Comparison of ENCODE assay signal across 8 cellular contexts in genomic region chr16:72787519-72788268, GRCh38.
DNase-seq lines count a peak whose midpoint lies in the region; ATAC-seq and TF ChIP-seq lines count a peak whose summit lies in the region.

No MANE protein-coding gene starts in this region.

- CTCF ChIA-PET in WTC11 (lab: Charles Lee) = interaction anchor here (0.6 to 2.6 kb wide), 5 partner anchors 19 to 181 kb away, joined by 3 to 19 read pairs (median 4); no protein-coding TSS in a partner anchor

- H3K27ac Mint-ChIP-seq in WTC11 = no peak overlapping the region

- no peaks in the 10 kb centered on the region for H3K36me3 Mint-ChIP-seq in WTC11

- no peaks in the 10 kb centered on the region for H3K27me3 ChIP-seq in kidney epithelial cell (ENCODE audit: control insufficient read depth, insufficient read depth, low read length)

- no peak for TF ChIP-seq CTCF in WTC11 (IDR thresholded peaks at IDR 0.05)
- no peak for TF ChIP-seq CTCF in kidney epithelial cell (IDR thresholded peaks at IDR 0.05; ENCODE audit: insufficient read depth, low read length, poor library complexity, severe bottlenecking)

- peaks cover 32% of the 10 kb centered on the region for H3K4me1 Mint-ChIP-seq in WTC11

- peak overlapping the region; percentile 36 for H3K4me3 ChIP-seq in kidney epithelial cell (ENCODE audit: low read depth, low read length)

- peaks cover 12% of the 10 kb centered on the region for H3K27me3 Mint-ChIP-seq in WTC11 (ENCODE audit: low read depth)

- DNase-seq in AML-193 (lab: John Stamatoyannopoulos, UW) = peak; percentile 91 to 96
- DNase-seq in WTC11 (ENCODE audit: low spot score) = peak; percentile 56
- peak; percentile 27 for DNase-seq in central memory CD4-positive, alpha-beta T cell
- DNase-seq in kidney epithelial cell (ENCODE audit: low read depth) = peak; percentile 69
- peak; percentile 29 to 56 (median 42) for DNase-seq in stimulated activated CD4-positive, alpha-beta T cell treated with anti-CD3 and anti-CD28 coated beads, Interleukin-1b, Interleukin-23, amount 100 ng/mL, for 24 hours (ENCODE audit: low read depth in 4 of 4, low spot score in 1 of 4)
- no peak for DNase-seq in cerebellar nuclear complex (lab: John Stamatoyannopoulos, UW)

- peaks cover 2% of the 10 kb centered on the region for H3K36me3 ChIP-seq in kidney epithelial cell (ENCODE audit: control insufficient read depth, insufficient read depth, low read length)

- ATAC-seq in GM19455 (IDR thresholded peaks at IDR 0.05; ENCODE audit: unreplicated experiment) (peak; percentile 87), HG03571 (IDR thresholded peaks at IDR 0.05; ENCODE audit: unreplicated experiment) (peak; percentile 78), WTC11 (peak; percentile 69)

- no peaks in the 10 kb centered on the region for H3K9me3 Mint-ChIP-seq in WTC11

- H3K4me3 Mint-ChIP-seq in WTC11 = peak overlapping the region; percentile 76

- POLR2A ChIA-PET in WTC11 (lab: Charles Lee) = interaction anchor here (0.6 kb wide), 1 partner anchor 120 kb away, joined by 3 read pairs; no protein-coding TSS in a partner anchor

TF ChIP-seq in WTC11, 78 proteins besides CTCF, POLR2A, EP300 and RAD21:
- TF ChIP-seq FOXP4 (CRISPR knock-in tag; IDR thresholded peaks at IDR 0.05) (no peak), AR (CRISPR knock-in tag; IDR thresholded peaks at IDR 0.05) (no peak), SOX15 (CRISPR knock-in tag; IDR thresholded peaks at IDR 0.05) (no peak), CREM (CRISPR knock-in tag; IDR thresholded peaks at IDR 0.05) (no peak), ZNF219 (CRISPR knock-in tag; IDR thresholded peaks at IDR 0.05; ENCODE audit: borderline replicate concordance) (no peak), TP53 (CRISPR knock-in tag; IDR thresholded peaks at IDR 0.05) (no peak), ZNF423 (CRISPR knock-in tag; IDR thresholded peaks at IDR 0.05) (no peak), ZNF671 (CRISPR knock-in tag; IDR thresholded peaks at IDR 0.05) (no peak)
- TF ChIP-seq, protein P1, sequence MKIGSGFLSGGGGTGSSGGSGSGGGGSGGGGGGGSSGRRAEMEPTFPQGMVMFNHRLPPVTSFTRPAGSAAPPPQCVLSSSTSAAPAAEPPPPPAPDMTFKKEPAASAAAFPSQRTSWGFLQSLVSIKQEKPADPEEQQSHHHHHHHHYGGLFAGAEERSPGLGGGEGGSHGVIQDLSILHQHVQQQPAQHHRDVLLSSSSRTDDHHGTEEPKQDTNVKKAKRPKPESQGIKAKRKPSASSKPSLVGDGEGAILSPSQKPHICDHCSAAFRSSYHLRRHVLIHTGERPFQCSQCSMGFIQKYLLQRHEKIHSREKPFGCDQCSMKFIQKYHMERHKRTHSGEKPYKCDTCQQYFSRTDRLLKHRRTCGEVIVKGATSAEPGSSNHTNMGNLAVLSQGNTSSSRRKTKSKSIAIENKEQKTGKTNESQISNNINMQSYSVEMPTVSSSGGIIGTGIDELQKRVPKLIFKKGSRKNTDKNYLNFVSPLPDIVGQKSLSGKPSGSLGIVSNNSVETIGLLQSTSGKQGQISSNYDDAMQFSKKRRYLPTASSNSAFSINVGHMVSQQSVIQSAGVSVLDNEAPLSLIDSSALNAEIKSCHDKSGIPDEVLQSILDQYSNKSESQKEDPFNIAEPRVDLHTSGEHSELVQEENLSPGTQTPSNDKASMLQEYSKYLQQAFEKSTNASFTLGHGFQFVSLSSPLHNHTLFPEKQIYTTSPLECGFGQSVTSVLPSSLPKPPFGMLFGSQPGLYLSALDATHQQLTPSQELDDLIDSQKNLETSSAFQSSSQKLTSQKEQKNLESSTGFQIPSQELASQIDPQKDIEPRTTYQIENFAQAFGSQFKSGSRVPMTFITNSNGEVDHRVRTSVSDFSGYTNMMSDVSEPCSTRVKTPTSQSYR (CRISPR knock-in tag; IDR thresholded peaks at IDR 0.05) = no peak
- TF ChIP-seq, protein P2, sequence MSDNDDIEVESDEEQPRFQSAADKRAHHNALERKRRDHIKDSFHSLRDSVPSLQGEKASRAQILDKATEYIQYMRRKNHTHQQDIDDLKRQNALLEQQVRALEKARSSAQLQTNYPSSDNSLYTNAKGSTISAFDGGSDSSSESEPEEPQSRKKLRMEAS (CRISPR knock-in tag; IDR thresholded peaks at IDR 0.05) = no peak
- TF ChIP-seq, protein P3, sequence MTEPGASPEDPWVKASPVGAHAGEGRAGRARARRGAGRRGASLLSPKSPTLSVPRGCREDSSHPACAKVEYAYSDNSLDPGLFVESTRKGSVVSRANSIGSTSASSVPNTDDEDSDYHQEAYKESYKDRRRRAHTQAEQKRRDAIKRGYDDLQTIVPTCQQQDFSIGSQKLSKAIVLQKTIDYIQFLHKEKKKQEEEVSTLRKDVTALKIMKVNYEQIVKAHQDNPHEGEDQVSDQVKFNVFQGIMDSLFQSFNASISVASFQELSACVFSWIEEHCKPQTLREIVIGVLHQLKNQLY (CRISPR knock-in tag; IDR thresholded peaks at IDR 0.05) = no peak
TF ChIP-seq in WTC11: peak in this region for 0.

Comparison
In these comparisons a context has a peak if more than half of its experiments do, and no peak if none do; other contexts are left out.
1. DNase-seq: peak in AML-193 (2 of 2), WTC11 (single experiment), central memory CD4-positive, alpha-beta T cell (single experiment), kidney epithelial cell (single experiment) and stimulated activated CD4-positive, alpha-beta T cell treated with anti-CD3 and anti-CD28 coated beads, Interleukin-1b, Interleukin-23, amount 100 ng/mL, for 24 hours (4 of 4); none in cerebellar nuclear complex (0 of 2).
2. Peak in every context shown above with its lines, with median percentiles within 50 percentile points of each other: ATAC-seq.